In genomic region chr19:39363909-39364457, GRCh38 we compare ENCODE assay signal across 9 cellular contexts. TPM values are rescaled to one million over a fixed set of nuclear protein-coding genes. Genes with fewer than 3 reads are reported as not detected.
DNase-seq lines count a peak whose midpoint lies in the region; ATAC-seq and TF ChIP-seq lines count a peak whose summit lies in the region.
"Had no signal": no experiment of that assay in that cellular context is flagged by ENCODE, and none has a peak within 500 bp of the region (broad histone marks: within the 10 kb centered on the region; RNA-seq: fewer than 3 reads in every experiment).

No MANE protein-coding gene starts in this region.

- peak overlapping the region in 1 of 2 donors; percentile 26 for H3K27ac ChIP-seq in left lung
- peak overlapping the region; percentile 37 for H3K27ac ChIP-seq in thymus (ENCODE audit: low read depth)

- peaks cover 0 to 98% of the 10 kb centered on the region in 2 donors for H3K36me3 ChIP-seq in left lung
- H3K36me3 ChIP-seq in thymus (ENCODE audit: control insufficient read depth, insufficient read depth) = peaks cover 39% of the 10 kb centered on the region

- intact Hi-C loops in left lung (cut with DNase I) = no loop called here

- no peak overlapping the region for H3K4me3 ChIP-seq in choroid plexus epithelial cell (ENCODE audit: low read depth, low read length)
- H3K4me3 ChIP-seq in left lung = no peak overlapping the region
- H3K4me3 ChIP-seq in thymus (ENCODE audit: low read length) = no peak overlapping the region

- TF ChIP-seq CTCF in choroid plexus epithelial cell (conservative IDR thresholded peaks at IDR 0.05; ENCODE audit: low read depth, low read length) = no peak
- no peak for TF ChIP-seq CTCF in left lung (IDR thresholded peaks at IDR 0.05)

- H3K4me1 ChIP-seq in left lung = peaks cover 8 to 9% of the 10 kb centered on the region in 2 donors
- no peaks in the 10 kb centered on the region for H3K4me1 ChIP-seq in thymus (ENCODE audit: control insufficient read depth, insufficient read depth, low read length)

- peak; percentile 11 for DNase-seq in NCI-H2171 treated with DMSO at 0.1 percent for 48 hours (lab: John Stamatoyannopoulos, UW)
- DNase-seq in NCI-H2171 (lab: John Stamatoyannopoulos, UW) = no peak
- peak; percentile 85 for DNase-seq in choroid plexus epithelial cell (ENCODE audit: low read depth)
- no peak for DNase-seq in left lung
- DNase-seq in NCI-H2196 treated with DMSO at 0.1 percent for 48 hours (lab: John Stamatoyannopoulos, UW; ENCODE audit: unreplicated experiment) = no peak
- DNase-seq: 8988T had no signal

- ATAC-seq in left lung (peak; percentile 29), HG03442 (IDR thresholded peaks at IDR 0.05; ENCODE audit: unreplicated experiment) (no peak), GM18517 (IDR thresholded peaks at IDR 0.05; ENCODE audit: unreplicated experiment) (no peak)

- H3K27me3 ChIP-seq in left lung = no peaks in the 10 kb centered on the region
- H3K27me3 ChIP-seq in thymus (ENCODE audit: control insufficient read depth, insufficient read depth) = no peaks in the 10 kb centered on the region

- 97% methylated on average over 5 of the region's 5 CpGs for WGBS in thymus

- H3K9me3 ChIP-seq in left lung = no peaks in the 10 kb centered on the region
- H3K9me3 ChIP-seq in thymus (ENCODE audit: control insufficient read depth) = no peaks in the 10 kb centered on the region

RNA-seq across cellular contexts. Expression of gene SAMD4B, which starts 21.8 kb away (rescaled TPM):
- total RNA-seq in left lung = 10 to 100 TPM; 74.1 to 77.0 TPM
- 64.9 TPM for polyA plus RNA-seq in thymus

RNA-seq across cellular contexts. Expression of gene PAF1, which starts 26.9 kb away (rescaled TPM):
- total RNA-seq in left lung = 10 to 100 TPM; 31.0 to 36.1 TPM
- 40.1 TPM for polyA plus RNA-seq in thymus

RNA-seq across cellular contexts. Expression of gene MED29, which starts 27.2 kb away (rescaled TPM):
- 10 to 100 TPM; 29.7 to 32.7 TPM for total RNA-seq in left lung
- 27.8 TPM for polyA plus RNA-seq in thymus

RNA-seq across cellular contexts. Expression of gene GMFG, which starts 28.1 kb away (rescaled TPM):
- total RNA-seq in left lung = 100 to 1,000 TPM in 1 of 2 donors, 10 to 100 TPM in 1; 53.8 to 136 TPM
- 531 TPM for polyA plus RNA-seq in thymus

RNA-seq across cellular contexts. Expression of gene ZFP36, which starts 42.7 kb away (rescaled TPM):
- 100 to 1,000 TPM; 165 to 172 TPM for total RNA-seq in left lung
- 250 TPM for polyA plus RNA-seq in thymus

Comparison
In these comparisons a context has a peak if more than half of its experiments do, and no peak if none do; other contexts are left out.
1. DNase-seq: peak in NCI-H2171 treated with DMSO at 0.1 percent for 48 hours (single experiment) and choroid plexus epithelial cell (single experiment); none in NCI-H2171 (single experiment), left lung (0 of 2) and NCI-H2196 treated with DMSO at 0.1 percent for 48 hours (single experiment).